Comparison of ENCODE assay signal across 8 cellular contexts in the genomic region with DNA sequence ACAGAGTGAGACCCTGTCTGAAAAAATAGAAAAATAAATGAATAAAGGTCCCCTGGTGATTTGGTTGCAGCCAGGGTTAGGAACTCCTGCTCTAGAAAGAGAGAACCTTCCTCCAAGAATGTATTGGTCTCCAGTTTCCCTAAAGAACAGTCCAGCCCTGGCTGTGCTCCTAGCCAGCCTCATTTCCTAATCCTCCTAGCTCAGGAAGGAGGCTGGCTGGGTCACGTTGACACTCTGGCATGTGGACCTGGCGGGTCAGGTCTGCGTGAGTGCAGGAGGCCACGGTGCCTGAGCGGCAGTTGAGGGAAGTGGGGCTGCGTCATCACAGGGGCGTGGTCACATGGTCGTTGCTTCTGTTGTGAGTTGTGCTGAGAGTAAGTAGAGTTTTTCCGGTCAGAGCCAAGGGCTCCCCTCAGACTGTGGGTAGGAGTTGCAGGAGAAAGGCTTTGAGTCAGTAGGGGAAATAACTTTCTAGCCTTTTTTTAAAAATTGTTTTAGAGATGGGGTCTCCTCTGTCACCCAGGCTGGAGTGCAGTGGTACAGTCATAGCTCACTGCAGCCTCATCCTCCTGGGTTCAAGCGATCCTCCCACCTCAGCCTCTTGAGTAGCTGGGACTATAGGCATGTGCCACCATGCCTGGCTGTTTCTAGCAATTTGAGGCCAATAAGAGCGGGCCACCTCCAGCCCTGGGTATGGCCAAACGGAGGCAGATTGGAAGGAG.
DNase-seq lines count a peak whose midpoint lies in the region; ATAC-seq and TF ChIP-seq lines count a peak whose summit lies in the region.

No MANE protein-coding gene starts in this region.

- H3K9me3 ChIP-seq in RWPE2 (ENCODE audit: severe bottlenecking): no peaks in the 10 kb centered on the region

- TF ChIP-seq CTCF in RWPE2 (IDR thresholded peaks at IDR 0.05; ENCODE audit: poor library complexity, severe bottlenecking): no peak

- peak; percentile 80 for ATAC-seq in HG02884 (IDR thresholded peaks at IDR 0.05; ENCODE audit: unreplicated experiment)
- peak; percentile 86 for ATAC-seq in RWPE2 (ENCODE audit: low read depth)

- H3K36me3 ChIP-seq in RWPE2 (ENCODE audit: low read depth): no peaks in the 10 kb centered on the region

- H3K4me1 ChIP-seq in RWPE2 (ENCODE audit: insufficient read depth, poor library complexity, severe bottlenecking): peaks cover 5% of the 10 kb centered on the region

- peak overlapping the region; percentile 17 for H3K27ac ChIP-seq in RWPE2 (ENCODE audit: poor library complexity, severe bottlenecking)

- peak; percentile 90 for DNase-seq in GF-D8 (lab: John Stamatoyannopoulos, UW)
- DNase-seq in RWPE2 (ENCODE audit: low spot score): peak; percentile 89
- peak; percentile 57 for DNase-seq in activated gamma-delta T cell treated with anti-CD3 and anti-CD28 coated beads, Interleukin-2, amount 50 U/mL, for 16 hours (ENCODE audit: low read depth)
- peak; percentile 53 for DNase-seq in glomerular visceral epithelial cell (ENCODE audit: extremely low spot score)
- peak; percentile 82 for DNase-seq in skeletal muscle cell (ENCODE audit: low read depth)
- DNase-seq in ecto neural progenitor cell (ENCODE audit: low spot score): no peak
- no peak for DNase-seq in NCI-H146 (lab: John Stamatoyannopoulos, UW)

- no peaks in the 10 kb centered on the region for H3K27me3 ChIP-seq in RWPE2 (ENCODE audit: insufficient read depth, poor library complexity, severe bottlenecking)

- no peak overlapping the region for H3K4me3 ChIP-seq in RWPE2 (ENCODE audit: severe bottlenecking)
- H3K4me3 ChIP-seq in skeletal muscle cell (ENCODE audit: low read depth, low read length): no peak overlapping the region

Comparison
In these comparisons a context has a peak if more than half of its experiments do, and no peak if none do; other contexts are left out.
1. DNase-seq: peak in GF-D8 (single experiment), RWPE2 (single experiment), activated gamma-delta T cell treated with anti-CD3 and anti-CD28 coated beads, Interleukin-2, amount 50 U/mL, for 16 hours (single experiment), glomerular visceral epithelial cell (single experiment) and skeletal muscle cell (single experiment); none in ecto neural progenitor cell (single experiment) and NCI-H146 (single experiment).